22 cellular contexts compared by ENCODE assay signal in the genomic region with DNA sequence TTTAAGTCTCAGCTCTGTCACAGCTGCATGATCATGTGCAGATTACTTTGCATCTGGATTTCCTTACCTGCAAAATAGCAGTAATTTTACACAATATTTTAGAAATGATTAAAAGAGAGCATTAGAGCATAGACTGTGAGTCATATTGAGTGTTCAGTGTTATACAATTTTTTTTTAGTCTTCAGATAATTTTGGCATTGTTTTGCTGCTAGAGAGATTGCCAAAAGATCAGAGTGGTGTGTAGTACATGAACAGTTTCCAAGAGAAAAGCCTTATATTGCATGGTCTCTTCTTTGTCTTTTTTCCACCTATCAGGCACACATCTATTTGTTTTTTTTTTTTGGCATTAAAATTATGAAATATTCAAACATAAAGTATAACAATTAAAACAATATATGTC.
"Had no signal": no experiment of that assay in that cellular context is flagged by ENCODE, and none has a peak within 500 bp of the region (broad histone marks: within the 10 kb centered on the region; RNA-seq: fewer than 3 reads in every experiment).

No MANE protein-coding gene starts in this region.

- H3K27ac Mint-ChIP-seq: activated naive CD4-positive, alpha-beta T cell treated with anti-CD3 and anti-CD28 coated beads for 36 hours; activated naive CD8-positive, alpha-beta T cell treated with anti-CD3 and anti-CD28 coated beads for 36 hours; activated T-helper 1 cell treated with anti-CD3 and anti-CD28 coated beads, Interleukin-12 subunit alpha, Interleukin-12 subunit beta, Interleukin-2, Interleukin-4 antibody, amounts not matched to agents 30 ng/mL and 10 ng/mL and 1 ng/mL, durations not matched to agents 14 hours and 24 hours and 36 hours; nephron progenitor cell; T-helper 1 cell treated with Interleukin-12 subunit alpha and Interleukin-12 subunit beta and Interleukin-4 antibody, amounts not matched to agents 30 μg/mL and 1 μg/mL, for 36 hours had no signal

- H3K4me1 Mint-ChIP-seq: activated naive CD8-positive, alpha-beta T cell treated with anti-CD3 and anti-CD28 coated beads for 36 hours; nephron progenitor cell had no signal

- H3K4me3 Mint-ChIP-seq: activated naive CD4-positive, alpha-beta T cell treated with anti-CD3 and anti-CD28 coated beads for 36 hours; activated naive CD8-positive, alpha-beta T cell treated with anti-CD3 and anti-CD28 coated beads for 36 hours; activated T-helper 1 cell treated with anti-CD3 and anti-CD28 coated beads, Interleukin-12 subunit alpha, Interleukin-12 subunit beta, Interleukin-2, Interleukin-4 antibody, amounts not matched to agents 30 ng/mL and 10 ng/mL and 1 ng/mL, durations not matched to agents 14 hours and 24 hours and 36 hours; nephron progenitor cell; T-helper 1 cell treated with Interleukin-12 subunit alpha and Interleukin-12 subunit beta and Interleukin-4 antibody, amounts not matched to agents 30 μg/mL and 1 μg/mL, for 36 hours had no signal

- H3K27me3 ChIP-seq: ascending aorta, left lung, spleen, tibial nerve had no signal

- ATAC-seq: left lung, lower lobe of right lung, mucosa of descending colon, psoas muscle had no signal

- H3K36me3 ChIP-seq: ascending aorta, left lung, lower lobe of right lung, spleen, tibial nerve had no signal

- DNase-seq: activated CD4-positive, alpha-beta T cell treated with anti-CD3 and anti-CD28 coated beads for 4 hours; activated CD4-positive, alpha-beta T cell treated with anti-CD3 and anti-CD28 coated beads, Interleukin-2, amount 50 U/mL, for 4 hours; activated effector memory CD4-positive, alpha-beta T cell treated with anti-CD3 and anti-CD28 coated beads, Interleukin-2, amount 50 U/mL, for 16 hours; activated naive CD4-positive, alpha-beta T cell treated with anti-CD3 and anti-CD28 coated beads for 36 hours; activated naive CD8-positive, alpha-beta T cell treated with anti-CD3 and anti-CD28 coated beads for 36 hours; effector CD8-positive, alpha-beta T cell; left lung; lower lobe of right lung; mucosa of descending colon; nephron progenitor cell; psoas muscle; spleen; stimulated activated naive CD4-positive, alpha-beta T cell; SW 1271; T-helper 9 cell had no signal

- H2AFZ ChIP-seq: parathyroid adenoma had no signal

- H3K9ac ChIP-seq: parathyroid adenoma had no signal

- H3K9me3 ChIP-seq: ascending aorta, left lung, lower lobe of right lung, mucosa of descending colon, psoas muscle, spleen, tibial nerve had no signal

- H3K9me3 Mint-ChIP-seq: activated naive CD4-positive, alpha-beta T cell treated with anti-CD3 and anti-CD28 coated beads for 36 hours; activated naive CD8-positive, alpha-beta T cell treated with anti-CD3 and anti-CD28 coated beads for 36 hours; activated T-helper 1 cell treated with anti-CD3 and anti-CD28 coated beads, Interleukin-12 subunit alpha, Interleukin-12 subunit beta, Interleukin-2, Interleukin-4 antibody, amounts not matched to agents 30 ng/mL and 10 ng/mL and 1 ng/mL, durations not matched to agents 14 hours and 24 hours and 36 hours; nephron progenitor cell; T-helper 1 cell treated with Interleukin-12 subunit alpha and Interleukin-12 subunit beta and Interleukin-4 antibody, amounts not matched to agents 30 μg/mL and 1 μg/mL, for 36 hours had no signal

- H3K4me1 ChIP-seq: ascending aorta, left lung, lower lobe of right lung, parathyroid adenoma, psoas muscle, spleen had no signal

- H3K27ac ChIP-seq: ascending aorta, epithelial cell of prostate, left lung, lower lobe of right lung, parathyroid adenoma, psoas muscle, spleen, VCaP had no signal

- H3K79me2 ChIP-seq: parathyroid adenoma had no signal

- H3K36me3 Mint-ChIP-seq: activated naive CD8-positive, alpha-beta T cell treated with anti-CD3 and anti-CD28 coated beads for 36 hours had no signal

- H3K4me3 ChIP-seq: ascending aorta, left lung, lower lobe of right lung, mucosa of descending colon, psoas muscle, spleen, tibial nerve had no signal
